ENCODE assay signal across 30 cellular contexts in the genomic region with DNA sequence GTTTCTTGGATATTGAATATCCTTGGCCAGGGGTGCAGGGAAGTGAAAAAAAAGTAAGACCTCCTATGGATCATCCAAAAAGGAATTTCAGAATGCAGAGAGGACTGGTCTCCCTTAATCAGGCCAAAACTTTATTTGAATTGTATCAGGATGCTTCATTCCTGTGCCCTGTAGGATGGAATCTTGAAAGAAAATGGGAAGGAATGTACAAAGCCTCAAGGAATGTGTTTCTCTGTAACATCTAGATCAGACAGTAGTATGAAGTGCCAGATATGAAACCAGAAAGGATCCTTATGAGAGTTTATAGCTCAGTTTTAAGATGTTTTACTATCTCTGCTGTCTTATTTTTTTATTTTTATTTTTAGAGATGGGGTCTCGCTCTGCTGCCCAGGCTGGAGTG. TPM values are rescaled to one million over a fixed set of nuclear protein-coding genes. Genes with fewer than 3 reads are reported as not detected.
A peak's percentile ranks its signal among the peaks of the same experiment; 100 is the strongest.
DNase-seq lines count a peak whose midpoint lies in the region; ATAC-seq lines count a peak whose summit lies in the region.
"Had no signal": no experiment of that assay in that cellular context is flagged by ENCODE, and none has a peak within 500 bp of the region (broad histone marks: within the 10 kb centered on the region; RNA-seq: fewer than 3 reads in every experiment).

No MANE protein-coding gene starts in this region.

- no peak overlapping the region for H2BK5ac ChIP-seq in mesenchymal stem cell (ENCODE audit: low read depth, low read length, poor library complexity, severe bottlenecking)

- no peak overlapping the region for H2BK12ac ChIP-seq in mesenchymal stem cell (ENCODE audit: low read length in 2 of 2)

- H2BK120ac ChIP-seq in mesenchymal stem cell (ENCODE audit: low read depth, low read length), result no peak overlapping the region

- no peak overlapping the region for H4K91ac ChIP-seq in mesenchymal stem cell (ENCODE audit: low read length)

- WGBS in mesenchymal stem cell, result 100% methylated on average over 1 of the region's 1 CpG

- no peak overlapping the region for H3K14ac ChIP-seq in mesenchymal stem cell (ENCODE audit: low read length in 2 of 2)

- H3K23ac ChIP-seq in mesenchymal stem cell (ENCODE audit: low read length in 2 of 2), result no peak overlapping the region

- H3K4me2 ChIP-seq in BLaER1 (peak overlapping the region; percentile 40), mesenchymal stem cell (ENCODE audit: low read length, poor library complexity, severe bottlenecking) (no peak overlapping the region)
- H3K4me2 ChIP-seq: PC-9 had no signal

- H3K27me3 ChIP-seq in BLaER1 (no peaks in the 10 kb centered on the region), mesenchymal stem cell (ENCODE audit: control insufficient read depth in 1 of 2, insufficient read depth in 1 of 2, low read length in 2 of 2) (no peaks in the 10 kb centered on the region)
- H3K27me3 ChIP-seq: sigmoid colon, suprapubic skin, upper lobe of left lung had no signal

- H3K9ac ChIP-seq in BLaER1, result no peak overlapping the region
- no peak overlapping the region for H3K9ac ChIP-seq in mesenchymal stem cell (ENCODE audit: low read length)

- H3K4me1 ChIP-seq in BLaER1 (peaks cover 20% of the 10 kb centered on the region), mesenchymal stem cell (ENCODE audit: control insufficient read depth, insufficient read depth, low read depth, low read length) (peaks cover 7% of the 10 kb centered on the region)

- H2AK5ac ChIP-seq in mesenchymal stem cell (ENCODE audit: low read length, severe bottlenecking), result no peak overlapping the region

- H3K4me3 ChIP-seq in BLaER1 (no peak overlapping the region), mesenchymal stem cell (ENCODE audit: insufficient read depth in 1 of 2, low read depth in 1 of 2, low read length in 2 of 2) (no peak overlapping the region)
- H3K4me3 ChIP-seq: lung, PC-9, sigmoid colon, suprapubic skin, upper lobe of left lung had no signal

- H3K4ac ChIP-seq in mesenchymal stem cell (ENCODE audit: low read depth in 1 of 2, low read length in 2 of 2), result no peak overlapping the region

- peaks cover 20% of the 10 kb centered on the region for H3K79me1 ChIP-seq in mesenchymal stem cell (replicated peaks; ENCODE audit: low read length, poor library complexity, severe bottlenecking)

- H3K27ac ChIP-seq in BLaER1 (no peak overlapping the region), mesenchymal stem cell (ENCODE audit: low read length, poor library complexity, severe bottlenecking) (peak overlapping the region; percentile 12)
- H3K27ac ChIP-seq: C4-2B, PC-9, sigmoid colon, suprapubic skin, upper lobe of left lung had no signal

- H4K20me1 ChIP-seq in BLaER1, result no peaks in the 10 kb centered on the region

- DNase-seq in M059J (ENCODE audit: low read depth), result peak; percentile 32
- peak; percentile 52 for DNase-seq in astrocyte of the hippocampus (ENCODE audit: low read depth, low spot score)
- no peak for DNase-seq in mesenchymal stem cell
- no peak for DNase-seq in stimulated activated CD4-positive, alpha-beta T cell treated with anti-CD3 and anti-CD28 coated beads, Interleukin-4, amount 100 ng/mL, for 4 hours
- no peak for DNase-seq in NOMO-1 treated with DMSO at 0.1 percent for 48 hours (lab: John Stamatoyannopoulos, UW; ENCODE audit: unreplicated experiment)
- DNase-seq in NCI-H2029 treated with DMSO at 0.1 percent for 48 hours (lab: John Stamatoyannopoulos, UW), result no peak
- DNase-seq: ACHN; activated CD4-positive, alpha-beta T cell treated with anti-CD3 and anti-CD28 coated beads for 36 hours; activated effector memory CD4-positive, alpha-beta T cell treated with Interleukin-2 at 50 U/mL for 16 hours; central memory CD4-positive, alpha-beta T cell; endodermal cell; KG1; left cardiac atrium; NCI-H1417 treated with DMSO at 0.1 percent for 48 hours; NCI-H2081 treated with DMSO at 0.1 percent for 48 hours; NCI-H226; NCI-H526 treated with DMSO at 0.1 percent for 48 hours; PC-9; SHP77; sigmoid colon; stimulated activated naive CD4-positive, alpha-beta T cell; T-helper 9 cell had no signal

- no peak overlapping the region for H4K8ac ChIP-seq in mesenchymal stem cell (ENCODE audit: low read length)

- no peak for ATAC-seq in GM19324 (IDR thresholded peaks at IDR 0.05; ENCODE audit: low FRiP score, unreplicated experiment)
- ATAC-seq: activated CD4-positive, alpha-beta T cell treated with anti-CD3 and anti-CD28 coated beads for 36 hours; activated naive CD4-positive, alpha-beta T cell treated with anti-CD3 and anti-CD28 coated beads, Interleukin-2, amount 50 U/mL, for 72 hours; esophagus mucosa; left cardiac atrium had no signal

- H2AFZ ChIP-seq in mesenchymal stem cell (ENCODE audit: low read depth, low read length), result no peak overlapping the region
- H2AFZ ChIP-seq: PC-9 had no signal

- H2BK15ac ChIP-seq in mesenchymal stem cell (ENCODE audit: low read depth, poor library complexity, severe bottlenecking), result no peak overlapping the region

- H3K36me3 ChIP-seq in BLaER1 (no peaks in the 10 kb centered on the region), mesenchymal stem cell (ENCODE audit: control insufficient read depth in 1 of 2, insufficient read depth in 2 of 2, low read depth in 1 of 2, low read length in 2 of 2) (peaks cover 2 to 20% of the 10 kb centered on the region in 2 experiments)
- H3K36me3 ChIP-seq: suprapubic skin, upper lobe of left lung had no signal

- H3K9me3 ChIP-seq in BLaER1 (no peaks in the 10 kb centered on the region), mesenchymal stem cell (ENCODE audit: control insufficient read depth, low read length) (no peaks in the 10 kb centered on the region)
- H3K9me3 ChIP-seq: sigmoid colon, suprapubic skin, upper lobe of left lung had no signal

- no peak overlapping the region for H3K18ac ChIP-seq in mesenchymal stem cell (ENCODE audit: low read depth in 1 of 2, low read length in 2 of 2)

RNA-seq across cellular contexts. Expression of gene GSK3B, which starts 6.5 kb away (rescaled TPM):
- 36.3 and 61.7 TPM in 2 replicates for total RNA-seq in M059J (2014; rRNA removed; shearing (Covaris generic))
- 61.0 TPM for polyA plus RNA-seq in mesenchymal stem cell (2013, experiment 1 of 2)
- 59.5 TPM for polyA plus RNA-seq in mesenchymal stem cell (2013, experiment 2 of 2)

Comparison
In these comparisons a context has a peak if more than half of its experiments do, and no peak if none do; other contexts are left out.
1. DNase-seq: peak in M059J (single experiment) and astrocyte of the hippocampus (single experiment); none in mesenchymal stem cell (single experiment), stimulated activated CD4-positive, alpha-beta T cell treated with anti-CD3 and anti-CD28 coated beads, Interleukin-4, amount 100 ng/mL, for 4 hours (0 of 2), NOMO-1 treated with DMSO at 0.1 percent for 48 hours (single experiment) and NCI-H2029 treated with DMSO at 0.1 percent for 48 hours (single experiment).